Comparison of ENCODE assay signal across 9 cellular contexts in the genomic region with DNA sequence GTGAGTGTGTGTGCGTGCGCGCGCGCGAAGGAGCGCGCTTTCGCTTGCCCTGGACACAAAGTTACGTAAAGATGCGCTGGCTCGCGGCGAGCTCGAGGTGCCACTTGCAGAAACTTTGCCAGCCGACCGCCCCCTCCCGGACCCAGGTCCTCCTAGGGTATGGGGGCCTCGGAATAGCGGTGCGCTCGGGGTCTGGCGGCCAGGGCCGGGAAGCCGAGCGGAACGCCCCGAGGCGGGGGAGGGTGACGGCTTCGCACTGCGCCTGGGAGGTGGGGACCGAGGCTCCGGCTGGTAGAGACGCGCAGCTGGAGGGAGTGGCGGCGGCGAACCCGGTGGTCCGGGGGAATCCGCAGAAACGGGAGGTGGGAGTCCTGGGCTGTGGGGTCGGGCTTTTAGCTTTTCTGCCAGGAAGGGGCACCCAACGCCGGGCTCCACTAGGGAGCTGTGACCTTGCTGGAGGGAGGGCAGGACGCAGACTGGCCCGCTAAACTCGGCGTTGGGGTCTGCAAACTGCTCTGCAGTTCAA. TPM values are rescaled to one million over a fixed set of nuclear protein-coding genes. Genes with fewer than 3 reads are reported as not detected.
DNase-seq lines count a peak whose midpoint lies in the region; ATAC-seq, FAIRE-seq and TF ChIP-seq lines count a peak whose summit lies in the region.
"Had no signal": no experiment of that assay in that cellular context is flagged by ENCODE, and none has a peak within 500 bp of the region (broad histone marks: within the 10 kb centered on the region; RNA-seq: fewer than 3 reads in every experiment).

No MANE protein-coding gene starts in this region.

- H3K4me3 ChIP-seq in AG09309 (ENCODE audit: control insufficient read depth, low read depth, low read length) (peak overlapping the region; percentile 32), HAP-1 (peak overlapping the region; percentile 62), WERI-Rb-1 (ENCODE audit: low read depth, low read length) (no peak overlapping the region)

- H3K36me3 Mint-ChIP-seq in central memory CD8-positive, alpha-beta T cell (ENCODE audit: insufficient read depth) = no peaks in the 10 kb centered on the region
- no peaks in the 10 kb centered on the region for H3K36me3 Mint-ChIP-seq in mesothelial cell of epicardium

- TF ChIP-seq CTCF in AG09309 (IDR thresholded peaks at IDR 0.05; ENCODE audit: control insufficient read depth, insufficient read depth, low read depth, low read length, missing control alignments) (no peak), mesothelial cell of epicardium (IDR thresholded peaks at IDR 0.05; ENCODE audit: unreplicated experiment) (no peak), WERI-Rb-1 (IDR thresholded peaks at IDR 0.05; ENCODE audit: low read depth, low read length) (no peak)

- H3K4me3 Mint-ChIP-seq in central memory CD8-positive, alpha-beta T cell = peak overlapping the region; percentile 66
- H3K4me3 Mint-ChIP-seq in mesothelial cell of epicardium = peak overlapping the region; percentile 17

- no peaks in the 10 kb centered on the region for H3K36me3 ChIP-seq in HAP-1 (replicated peaks)
- H3K36me3 ChIP-seq in WERI-Rb-1 = no peaks in the 10 kb centered on the region

- H3K27me3 ChIP-seq in HAP-1 (ENCODE audit: low read depth) = no peaks in the 10 kb centered on the region
- H3K27me3 ChIP-seq in WERI-Rb-1 (ENCODE audit: insufficient read depth, low read depth, severe bottlenecking) = peaks cover 90% of the 10 kb centered on the region

- in situ Hi-C loops in HAP-1 (cut with MboI; ENCODE audit: low sequenced_read_pairs) = no loop called here

- peaks cover 99% of the 10 kb centered on the region for H3K27me3 Mint-ChIP-seq in central memory CD8-positive, alpha-beta T cell
- H3K27me3 Mint-ChIP-seq in mesothelial cell of epicardium (ENCODE audit: low read depth) = peaks cover 99% of the 10 kb centered on the region

- no peak for ATAC-seq in central memory CD8-positive, alpha-beta T cell (replicated peaks; ENCODE audit: extremely low read depth, poor library complexity, severe bottlenecking)
- ATAC-seq in HG03342 (IDR thresholded peaks at IDR 0.05; ENCODE audit: unreplicated experiment) (no peak), GM21576 (IDR thresholded peaks at IDR 0.05; ENCODE audit: unreplicated experiment) (no peak)

- peaks cover 22% of the 10 kb centered on the region for H3K4me1 ChIP-seq in HAP-1

- H3K9me3 ChIP-seq in HAP-1 (no peaks in the 10 kb centered on the region), WERI-Rb-1 (ENCODE audit: severe bottlenecking) (no peaks in the 10 kb centered on the region)

- H3K9me3 Mint-ChIP-seq in central memory CD8-positive, alpha-beta T cell = no peaks in the 10 kb centered on the region
- no peaks in the 10 kb centered on the region for H3K9me3 Mint-ChIP-seq in mesothelial cell of epicardium

- no peak overlapping the region for H3K27ac Mint-ChIP-seq in central memory CD8-positive, alpha-beta T cell (ENCODE audit: low read depth)
- H3K27ac Mint-ChIP-seq in mesothelial cell of epicardium = no peak overlapping the region

- no peak for DNase-seq in AG09309 (ENCODE audit: low read depth)
- peak; percentile 34 to 72 for DNase-seq in HAP-1 (ENCODE audit: low spot score in 2 of 2)
- DNase-seq in central memory CD8-positive, alpha-beta T cell (ENCODE audit: low spot score in 2 of 2) = no peak
- no peak for DNase-seq in mesothelial cell of epicardium (ENCODE audit: low spot score in 2 of 2, unreplicated experiment in 2 of 2)
- DNase-seq in GM19239 (ENCODE audit: insufficient read length, low spot score) = no peak
- DNase-seq in WERI-Rb-1 = no peak

- H3K27ac ChIP-seq in WERI-Rb-1 = no peak overlapping the region

- H3K4me1 Mint-ChIP-seq in central memory CD8-positive, alpha-beta T cell = peaks cover 9% of the 10 kb centered on the region
- H3K4me1 Mint-ChIP-seq in mesothelial cell of epicardium = peaks cover 28% of the 10 kb centered on the region

- FAIRE-seq in GM19239 (lab: Jason Lieb, UNC) = no peak
- FAIRE-seq: frontal cortex had no signal

RNA-seq across cellular contexts. Expression of gene RFX4, which starts 0.8 kb away (rescaled TPM):
- total RNA-seq in mesothelial cell of epicardium = not detected in 3 replicates

Comparison
In these comparisons a context has a peak if more than half of its experiments do, and no peak if none do; other contexts are left out.
1. DNase-seq: peak in HAP-1 (2 of 2); none in AG09309 (single experiment), central memory CD8-positive, alpha-beta T cell (0 of 2), mesothelial cell of epicardium (0 of 2), GM19239 (single experiment) and WERI-Rb-1 (single experiment).